ENCODE assay signal across 1 cellular context in the genomic region with DNA sequence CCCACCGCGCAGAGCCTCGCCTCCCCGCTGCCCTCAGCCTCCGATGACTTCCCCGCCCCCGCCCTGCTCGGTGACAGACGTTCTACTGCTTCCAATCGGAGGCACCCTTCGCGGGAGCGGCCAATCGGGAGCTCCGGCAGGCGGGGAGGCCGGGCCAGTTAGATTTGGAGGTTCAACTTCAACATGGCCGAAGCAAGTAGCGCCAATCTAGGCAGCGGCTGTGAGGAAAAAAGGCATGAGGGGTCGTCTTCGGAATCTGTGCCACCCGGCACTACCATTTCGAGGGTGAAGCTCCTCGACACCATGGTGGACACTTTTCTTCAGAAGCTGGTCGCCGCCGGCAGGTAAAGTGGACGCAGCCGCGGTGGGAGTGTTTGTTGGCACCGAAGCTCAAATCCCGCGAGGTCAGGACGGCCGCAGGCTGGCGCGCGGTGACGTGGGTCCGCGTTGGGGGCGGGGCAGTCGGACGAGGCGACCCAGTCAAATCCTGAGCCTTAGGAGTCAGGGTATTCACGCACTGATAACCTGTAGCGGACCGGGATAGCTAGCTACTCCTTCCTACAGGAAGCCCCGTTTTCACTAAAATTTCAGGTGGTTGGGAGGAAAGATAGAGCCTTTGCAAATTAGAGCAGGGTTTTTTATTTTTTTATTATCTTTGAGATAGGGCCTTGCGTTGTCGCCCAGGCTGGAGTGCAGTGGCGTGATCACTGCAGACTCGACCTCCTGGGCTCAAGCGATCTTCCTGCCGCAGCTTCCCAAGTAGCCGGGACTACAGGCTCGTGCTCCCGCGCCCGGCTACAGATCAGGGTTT.
A peak's percentile ranks its signal among the peaks of the same experiment; 100 is the strongest.
TF ChIP-seq lines count a peak whose summit lies in the region.

A gene with protein sequence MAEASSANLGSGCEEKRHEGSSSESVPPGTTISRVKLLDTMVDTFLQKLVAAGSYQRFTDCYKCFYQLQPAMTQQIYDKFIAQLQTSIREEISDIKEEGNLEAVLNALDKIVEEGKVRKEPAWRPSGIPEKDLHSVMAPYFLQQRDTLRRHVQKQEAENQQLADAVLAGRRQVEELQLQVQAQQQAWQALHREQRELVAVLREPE (plus strand): TSS at position 175 of the 811 bp plus-strand sequence. CDS start 9 bp downstream, at position 184.

TF ChIP-seq in HepG2, 621 proteins besides CTCF, POLR2A, EP300 and RAD21 (continued from another document and continues in another):
- TF ChIP-seq, protein P1, sequence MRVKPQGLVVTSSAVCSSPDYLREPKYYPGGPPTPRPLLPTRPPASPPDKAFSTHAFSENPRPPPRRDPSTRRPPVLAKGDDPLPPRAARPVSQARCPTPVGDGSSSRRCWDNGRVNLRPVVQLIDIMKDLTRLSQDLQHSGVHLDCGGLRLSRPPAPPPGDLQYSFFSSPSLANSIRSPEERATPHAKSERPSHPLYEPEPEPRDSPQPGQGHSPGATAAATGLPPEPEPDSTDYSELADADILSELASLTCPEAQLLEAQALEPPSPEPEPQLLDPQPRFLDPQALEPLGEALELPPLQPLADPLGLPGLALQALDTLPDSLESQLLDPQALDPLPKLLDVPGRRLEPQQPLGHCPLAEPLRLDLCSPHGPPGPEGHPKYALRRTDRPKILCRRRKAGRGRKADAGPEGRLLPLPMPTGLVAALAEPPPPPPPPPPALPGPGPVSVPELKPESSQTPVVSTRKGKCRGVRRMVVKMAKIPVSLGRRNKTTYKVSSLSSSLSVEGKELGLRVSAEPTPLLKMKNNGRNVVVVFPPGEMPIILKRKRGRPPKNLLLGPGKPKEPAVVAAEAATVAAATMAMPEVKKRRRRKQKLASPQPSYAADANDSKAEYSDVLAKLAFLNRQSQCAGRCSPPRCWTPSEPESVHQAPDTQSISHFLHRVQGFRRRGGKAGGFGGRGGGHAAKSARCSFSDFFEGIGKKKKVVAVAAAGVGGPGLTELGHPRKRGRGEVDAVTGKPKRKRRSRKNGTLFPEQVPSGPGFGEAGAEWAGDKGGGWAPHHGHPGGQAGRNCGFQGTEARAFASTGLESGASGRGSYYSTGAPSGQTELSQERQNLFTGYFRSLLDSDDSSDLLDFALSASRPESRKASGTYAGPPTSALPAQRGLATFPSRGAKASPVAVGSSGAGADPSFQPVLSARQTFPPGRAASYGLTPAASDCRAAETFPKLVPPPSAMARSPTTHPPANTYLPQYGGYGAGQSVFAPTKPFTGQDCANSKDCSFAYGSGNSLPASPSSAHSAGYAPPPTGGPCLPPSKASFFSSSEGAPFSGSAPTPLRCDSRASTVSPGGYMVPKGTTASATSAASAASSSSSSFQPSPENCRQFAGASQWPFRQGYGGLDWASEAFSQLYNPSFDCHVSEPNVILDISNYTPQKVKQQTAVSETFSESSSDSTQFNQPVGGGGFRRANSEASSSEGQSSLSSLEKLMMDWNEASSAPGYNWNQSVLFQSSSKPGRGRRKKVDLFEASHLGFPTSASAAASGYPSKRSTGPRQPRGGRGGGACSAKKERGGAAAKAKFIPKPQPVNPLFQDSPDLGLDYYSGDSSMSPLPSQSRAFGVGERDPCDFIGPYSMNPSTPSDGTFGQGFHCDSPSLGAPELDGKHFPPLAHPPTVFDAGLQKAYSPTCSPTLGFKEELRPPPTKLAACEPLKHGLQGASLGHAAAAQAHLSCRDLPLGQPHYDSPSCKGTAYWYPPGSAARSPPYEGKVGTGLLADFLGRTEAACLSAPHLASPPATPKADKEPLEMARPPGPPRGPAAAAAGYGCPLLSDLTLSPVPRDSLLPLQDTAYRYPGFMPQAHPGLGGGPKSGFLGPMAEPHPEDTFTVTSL (CRISPR knock-in tag; IDR thresholded peaks at IDR 0.05; ENCODE audit: borderline replicate concordance), result no peak
- TF ChIP-seq RFX1 (IDR thresholded peaks at IDR 0.05), result no peak
- peak; percentile 85; the same call in 1 of the 2 replicates for TF ChIP-seq ZNF816 (CRISPR knock-in tag; IDR thresholded peaks at IDR 0.05; ENCODE audit: borderline replicate concordance)
- TF ChIP-seq, protein P2, sequence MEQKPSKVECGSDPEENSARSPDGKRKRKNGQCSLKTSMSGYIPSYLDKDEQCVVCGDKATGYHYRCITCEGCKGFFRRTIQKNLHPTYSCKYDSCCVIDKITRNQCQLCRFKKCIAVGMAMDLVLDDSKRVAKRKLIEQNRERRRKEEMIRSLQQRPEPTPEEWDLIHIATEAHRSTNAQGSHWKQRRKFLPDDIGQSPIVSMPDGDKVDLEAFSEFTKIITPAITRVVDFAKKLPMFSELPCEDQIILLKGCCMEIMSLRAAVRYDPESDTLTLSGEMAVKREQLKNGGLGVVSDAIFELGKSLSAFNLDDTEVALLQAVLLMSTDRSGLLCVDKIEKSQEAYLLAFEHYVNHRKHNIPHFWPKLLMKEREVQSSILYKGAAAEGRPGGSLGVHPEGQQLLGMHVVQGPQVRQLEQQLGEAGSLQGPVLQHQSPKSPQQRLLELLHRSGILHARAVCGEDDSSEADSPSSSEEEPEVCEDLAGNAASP (CRISPR knock-in tag; IDR thresholded peaks at IDR 0.05; ENCODE audit: borderline replicate concordance), result no peak
- TF ChIP-seq NR2F1 (CRISPR knock-in tag; IDR thresholded peaks at IDR 0.05), result no peak
- no peak for TF ChIP-seq ZNF20 (CRISPR knock-in tag; IDR thresholded peaks at IDR 0.05)
- no peak; the same call in 1 of the 2 replicates for TF ChIP-seq HCFC1 (IDR thresholded peaks at IDR 0.05; ENCODE audit: low read depth, low read length)
- no peak for TF ChIP-seq RELA (CRISPR knock-in tag; IDR thresholded peaks at IDR 0.05)
- TF ChIP-seq MTA1 (CRISPR knock-in tag; IDR thresholded peaks at IDR 0.05; ENCODE audit: borderline replicate concordance), result peak; percentile 88
- peak; percentile 75; the same call in 1 of the 2 replicates for TF ChIP-seq ARID2 (CRISPR knock-in tag; IDR thresholded peaks at IDR 0.05; ENCODE audit: borderline replicate concordance)
- no peak for TF ChIP-seq ZNF660 (CRISPR knock-in tag; IDR thresholded peaks at IDR 0.05; ENCODE audit: borderline replicate concordance, low read depth)
- TF ChIP-seq HIVEP1 (CRISPR knock-in tag; IDR thresholded peaks at IDR 0.05), result no peak
- TF ChIP-seq ZNF850 (CRISPR knock-in tag; conservative IDR thresholded peaks at IDR 0.05), result no peak
- TF ChIP-seq, protein P3, sequence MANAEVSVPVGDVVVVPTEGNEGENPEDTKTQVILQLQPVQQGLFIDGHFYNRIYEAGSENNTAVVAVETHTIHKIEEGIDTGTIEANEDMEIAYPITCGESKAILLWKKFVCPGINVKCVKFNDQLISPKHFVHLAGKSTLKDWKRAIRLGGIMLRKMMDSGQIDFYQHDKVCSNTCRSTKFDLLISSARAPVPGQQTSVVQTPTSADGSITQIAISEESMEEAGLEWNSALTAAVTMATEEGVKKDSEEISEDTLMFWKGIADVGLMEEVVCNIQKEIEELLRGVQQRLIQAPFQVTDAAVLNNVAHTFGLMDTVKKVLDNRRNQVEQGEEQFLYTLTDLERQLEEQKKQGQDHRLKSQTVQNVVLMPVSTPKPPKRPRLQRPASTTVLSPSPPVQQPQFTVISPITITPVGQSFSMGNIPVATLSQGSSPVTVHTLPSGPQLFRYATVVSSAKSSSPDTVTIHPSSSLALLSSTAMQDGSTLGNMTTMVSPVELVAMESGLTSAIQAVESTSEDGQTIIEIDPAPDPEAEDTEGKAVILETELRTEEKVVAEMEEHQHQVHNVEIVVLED (CRISPR knock-in tag; IDR thresholded peaks at IDR 0.05; ENCODE audit: borderline replicate concordance), result peak; percentile 95
- TF ChIP-seq, protein P4, sequence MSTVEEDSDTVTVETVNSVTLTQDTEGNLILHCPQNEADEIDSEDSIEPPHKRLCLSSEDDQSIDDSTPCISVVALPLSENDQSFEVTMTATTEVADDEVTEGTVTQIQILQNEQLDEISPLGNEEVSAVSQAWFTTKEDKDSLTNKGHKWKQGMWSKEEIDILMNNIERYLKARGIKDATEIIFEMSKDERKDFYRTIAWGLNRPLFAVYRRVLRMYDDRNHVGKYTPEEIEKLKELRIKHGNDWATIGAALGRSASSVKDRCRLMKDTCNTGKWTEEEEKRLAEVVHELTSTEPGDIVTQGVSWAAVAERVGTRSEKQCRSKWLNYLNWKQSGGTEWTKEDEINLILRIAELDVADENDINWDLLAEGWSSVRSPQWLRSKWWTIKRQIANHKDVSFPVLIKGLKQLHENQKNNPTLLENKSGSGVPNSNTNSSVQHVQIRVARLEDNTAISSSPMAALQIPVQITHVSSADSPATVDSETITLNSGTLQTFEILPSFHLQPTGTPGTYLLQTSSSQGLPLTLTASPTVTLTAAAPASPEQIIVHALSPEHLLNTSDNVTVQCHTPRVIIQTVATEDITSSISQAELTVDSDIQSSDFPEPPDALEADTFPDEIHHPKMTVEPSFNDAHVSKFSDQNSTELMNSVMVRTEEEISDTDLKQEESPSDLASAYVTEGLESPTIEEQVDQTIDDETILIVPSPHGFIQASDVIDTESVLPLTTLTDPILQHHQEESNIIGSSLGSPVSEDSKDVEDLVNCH (CRISPR knock-in tag; IDR thresholded peaks at IDR 0.05), result no peak
- TF ChIP-seq NCOA5 (CRISPR knock-in tag; IDR thresholded peaks at IDR 0.05), result no peak
- no peak for TF ChIP-seq KLF13 (CRISPR knock-in tag; IDR thresholded peaks at IDR 0.05)
- no peak for TF ChIP-seq PCBP2 (optimal IDR thresholded peaks at IDR 0.05; ENCODE audit: low read depth, low read length, poor library complexity, severe bottlenecking)
- TF ChIP-seq TEAD2 (CRISPR knock-in tag; IDR thresholded peaks at IDR 0.05), result 0 out of 2 replicates have a peak, but pooled peaks have one; percentile 67
- TF ChIP-seq RBAK (CRISPR knock-in tag; IDR thresholded peaks at IDR 0.05), result no peak
- TF ChIP-seq, protein P5, sequence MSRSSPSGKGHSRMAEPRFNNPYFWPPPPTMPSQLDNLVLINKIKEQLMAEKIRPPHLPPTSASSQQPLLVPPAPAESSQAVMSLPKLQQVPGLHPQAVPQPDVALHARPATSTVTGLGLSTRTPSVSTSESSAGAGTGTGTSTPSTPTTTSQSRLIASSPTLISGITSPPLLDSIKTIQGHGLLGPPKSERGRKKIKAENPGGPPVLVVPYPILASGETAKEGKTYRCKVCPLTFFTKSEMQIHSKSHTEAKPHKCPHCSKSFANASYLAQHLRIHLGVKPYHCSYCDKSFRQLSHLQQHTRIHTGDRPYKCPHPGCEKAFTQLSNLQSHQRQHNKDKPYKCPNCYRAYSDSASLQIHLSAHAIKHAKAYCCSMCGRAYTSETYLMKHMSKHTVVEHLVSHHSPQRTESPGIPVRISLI (CRISPR knock-in tag; IDR thresholded peaks at IDR 0.05; ENCODE audit: borderline replicate concordance), result no peak
- peak; percentile 48; the same call in 1 of the 2 replicates for TF ChIP-seq SMAD3 (CRISPR knock-in tag; IDR thresholded peaks at IDR 0.05)
- TF ChIP-seq, protein P6, sequence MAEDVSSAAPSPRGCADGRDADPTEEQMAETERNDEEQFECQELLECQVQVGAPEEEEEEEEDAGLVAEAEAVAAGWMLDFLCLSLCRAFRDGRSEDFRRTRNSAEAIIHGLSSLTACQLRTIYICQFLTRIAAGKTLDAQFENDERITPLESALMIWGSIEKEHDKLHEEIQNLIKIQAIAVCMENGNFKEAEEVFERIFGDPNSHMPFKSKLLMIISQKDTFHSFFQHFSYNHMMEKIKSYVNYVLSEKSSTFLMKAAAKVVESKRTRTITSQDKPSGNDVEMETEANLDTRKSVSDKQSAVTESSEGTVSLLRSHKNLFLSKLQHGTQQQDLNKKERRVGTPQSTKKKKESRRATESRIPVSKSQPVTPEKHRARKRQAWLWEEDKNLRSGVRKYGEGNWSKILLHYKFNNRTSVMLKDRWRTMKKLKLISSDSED (CRISPR knock-in tag; IDR thresholded peaks at IDR 0.05), result peak; percentile 58; the same call in 1 of the 2 replicates
- TF ChIP-seq ZSCAN12 (CRISPR knock-in tag; IDR thresholded peaks at IDR 0.05), result no peak
- TF ChIP-seq THAP11 (CRISPR knock-in tag; IDR thresholded peaks at IDR 0.05), result peak; percentile 85
- TF ChIP-seq PRPF4 (IDR thresholded peaks at IDR 0.05; ENCODE audit: low read depth, low read length, poor library complexity, severe bottlenecking), result no peak
- peak; percentile 59; the same call in 1 of the 2 replicates for TF ChIP-seq PCBP1 (IDR thresholded peaks at IDR 0.05; ENCODE audit: borderline replicate concordance, low read depth, low read length)
- TF ChIP-seq, protein P7, sequence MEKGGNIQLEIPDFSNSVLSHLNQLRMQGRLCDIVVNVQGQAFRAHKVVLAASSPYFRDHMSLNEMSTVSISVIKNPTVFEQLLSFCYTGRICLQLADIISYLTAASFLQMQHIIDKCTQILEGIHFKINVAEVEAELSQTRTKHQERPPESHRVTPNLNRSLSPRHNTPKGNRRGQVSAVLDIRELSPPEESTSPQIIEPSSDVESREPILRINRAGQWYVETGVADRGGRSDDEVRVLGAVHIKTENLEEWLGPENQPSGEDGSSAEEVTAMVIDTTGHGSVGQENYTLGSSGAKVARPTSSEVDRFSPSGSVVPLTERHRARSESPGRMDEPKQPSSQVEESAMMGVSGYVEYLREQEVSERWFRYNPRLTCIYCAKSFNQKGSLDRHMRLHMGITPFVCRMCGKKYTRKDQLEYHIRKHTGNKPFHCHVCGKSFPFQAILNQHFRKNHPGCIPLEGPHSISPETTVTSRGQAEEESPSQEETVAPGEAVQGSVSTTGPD (CRISPR knock-in tag; IDR thresholded peaks at IDR 0.05), result no peak
- TF ChIP-seq MEF2D (CRISPR knock-in tag; IDR thresholded peaks at IDR 0.05), result peak; percentile 50; the same call in 1 of the 2 replicates
- TF ChIP-seq ZNF773 (CRISPR knock-in tag; IDR thresholded peaks at IDR 0.05; ENCODE audit: borderline replicate concordance), result no peak
- peak; percentile 87 for TF ChIP-seq SP5 (CRISPR knock-in tag; IDR thresholded peaks at IDR 0.05; ENCODE audit: borderline replicate concordance, low read depth)
- TF ChIP-seq, protein P8, sequence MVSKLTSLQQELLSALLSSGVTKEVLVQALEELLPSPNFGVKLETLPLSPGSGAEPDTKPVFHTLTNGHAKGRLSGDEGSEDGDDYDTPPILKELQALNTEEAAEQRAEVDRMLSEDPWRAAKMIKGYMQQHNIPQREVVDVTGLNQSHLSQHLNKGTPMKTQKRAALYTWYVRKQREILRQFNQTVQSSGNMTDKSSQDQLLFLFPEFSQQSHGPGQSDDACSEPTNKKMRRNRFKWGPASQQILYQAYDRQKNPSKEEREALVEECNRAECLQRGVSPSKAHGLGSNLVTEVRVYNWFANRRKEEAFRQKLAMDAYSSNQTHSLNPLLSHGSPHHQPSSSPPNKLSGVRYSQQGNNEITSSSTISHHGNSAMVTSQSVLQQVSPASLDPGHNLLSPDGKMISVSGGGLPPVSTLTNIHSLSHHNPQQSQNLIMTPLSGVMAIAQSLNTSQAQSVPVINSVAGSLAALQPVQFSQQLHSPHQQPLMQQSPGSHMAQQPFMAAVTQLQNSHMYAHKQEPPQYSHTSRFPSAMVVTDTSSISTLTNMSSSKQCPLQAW (CRISPR knock-in tag; IDR thresholded peaks at IDR 0.05), result peak; percentile 94
- TF ChIP-seq TCF7 (IDR thresholded peaks at IDR 0.05; ENCODE audit: low read depth), result no peak
- TF ChIP-seq STAT5B (CRISPR knock-in tag; IDR thresholded peaks at IDR 0.05), result no peak
- no peak for TF ChIP-seq CC2D1A (CRISPR knock-in tag; IDR thresholded peaks at IDR 0.05)
- TF ChIP-seq, protein P9, sequence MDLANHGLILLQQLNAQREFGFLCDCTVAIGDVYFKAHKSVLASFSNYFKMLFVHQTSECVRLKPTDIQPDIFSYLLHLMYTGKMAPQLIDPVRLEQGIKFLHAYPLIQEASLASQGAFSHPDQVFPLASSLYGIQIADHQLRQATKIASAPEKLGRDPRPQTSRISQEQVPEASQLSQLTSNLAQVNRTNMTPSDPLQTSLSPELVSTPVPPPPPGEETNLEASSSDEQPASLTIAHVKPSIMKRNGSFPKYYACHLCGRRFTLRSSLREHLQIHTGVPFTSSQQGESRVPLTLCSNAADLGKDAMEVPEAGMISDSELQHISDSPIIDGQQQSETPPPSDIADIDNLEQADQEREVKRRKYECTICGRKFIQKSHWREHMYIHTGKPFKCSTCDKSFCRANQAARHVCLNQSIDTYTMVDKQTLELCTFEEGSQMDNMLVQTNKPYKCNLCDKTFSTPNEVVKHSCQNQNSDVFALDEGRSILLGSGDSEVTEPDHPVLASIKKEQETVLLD (CRISPR knock-in tag; IDR thresholded peaks at IDR 0.05; ENCODE audit: low read depth), result no peak
- no peak for TF ChIP-seq ISX (CRISPR knock-in tag; conservative IDR thresholded peaks at IDR 0.05)
- TF ChIP-seq KLF9 (CRISPR knock-in tag; IDR thresholded peaks at IDR 0.05; ENCODE audit: low read depth), result 0 out of 2 replicates have a peak, but pooled peaks have one; percentile 30
